ENCODE assay signal across 1 cellular context in the genomic region with DNA sequence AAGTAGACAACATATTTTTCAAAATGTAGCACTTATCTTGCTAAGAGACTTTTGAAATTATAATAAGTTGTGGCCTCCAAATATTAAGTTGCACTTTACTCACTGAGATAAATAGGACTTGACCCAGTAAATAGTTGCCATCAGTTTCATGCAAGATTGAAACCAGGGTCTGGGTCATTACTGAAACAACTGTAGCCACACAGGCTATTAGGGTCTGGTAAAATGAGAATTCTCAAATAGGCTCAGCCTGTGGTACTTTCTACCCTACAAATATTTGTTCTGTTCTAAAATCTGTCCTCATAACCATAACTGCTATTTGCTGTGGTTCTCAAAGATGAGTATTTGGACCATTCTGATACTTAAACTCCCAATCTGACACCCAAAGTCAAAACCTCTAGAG.
TF ChIP-seq lines count a peak whose summit lies in the region.

No MANE protein-coding gene starts in this region.

TF ChIP-seq in GM23338, 12 proteins besides CTCF, POLR2A, EP300 and RAD21:
- TF ChIP-seq, protein P1, sequence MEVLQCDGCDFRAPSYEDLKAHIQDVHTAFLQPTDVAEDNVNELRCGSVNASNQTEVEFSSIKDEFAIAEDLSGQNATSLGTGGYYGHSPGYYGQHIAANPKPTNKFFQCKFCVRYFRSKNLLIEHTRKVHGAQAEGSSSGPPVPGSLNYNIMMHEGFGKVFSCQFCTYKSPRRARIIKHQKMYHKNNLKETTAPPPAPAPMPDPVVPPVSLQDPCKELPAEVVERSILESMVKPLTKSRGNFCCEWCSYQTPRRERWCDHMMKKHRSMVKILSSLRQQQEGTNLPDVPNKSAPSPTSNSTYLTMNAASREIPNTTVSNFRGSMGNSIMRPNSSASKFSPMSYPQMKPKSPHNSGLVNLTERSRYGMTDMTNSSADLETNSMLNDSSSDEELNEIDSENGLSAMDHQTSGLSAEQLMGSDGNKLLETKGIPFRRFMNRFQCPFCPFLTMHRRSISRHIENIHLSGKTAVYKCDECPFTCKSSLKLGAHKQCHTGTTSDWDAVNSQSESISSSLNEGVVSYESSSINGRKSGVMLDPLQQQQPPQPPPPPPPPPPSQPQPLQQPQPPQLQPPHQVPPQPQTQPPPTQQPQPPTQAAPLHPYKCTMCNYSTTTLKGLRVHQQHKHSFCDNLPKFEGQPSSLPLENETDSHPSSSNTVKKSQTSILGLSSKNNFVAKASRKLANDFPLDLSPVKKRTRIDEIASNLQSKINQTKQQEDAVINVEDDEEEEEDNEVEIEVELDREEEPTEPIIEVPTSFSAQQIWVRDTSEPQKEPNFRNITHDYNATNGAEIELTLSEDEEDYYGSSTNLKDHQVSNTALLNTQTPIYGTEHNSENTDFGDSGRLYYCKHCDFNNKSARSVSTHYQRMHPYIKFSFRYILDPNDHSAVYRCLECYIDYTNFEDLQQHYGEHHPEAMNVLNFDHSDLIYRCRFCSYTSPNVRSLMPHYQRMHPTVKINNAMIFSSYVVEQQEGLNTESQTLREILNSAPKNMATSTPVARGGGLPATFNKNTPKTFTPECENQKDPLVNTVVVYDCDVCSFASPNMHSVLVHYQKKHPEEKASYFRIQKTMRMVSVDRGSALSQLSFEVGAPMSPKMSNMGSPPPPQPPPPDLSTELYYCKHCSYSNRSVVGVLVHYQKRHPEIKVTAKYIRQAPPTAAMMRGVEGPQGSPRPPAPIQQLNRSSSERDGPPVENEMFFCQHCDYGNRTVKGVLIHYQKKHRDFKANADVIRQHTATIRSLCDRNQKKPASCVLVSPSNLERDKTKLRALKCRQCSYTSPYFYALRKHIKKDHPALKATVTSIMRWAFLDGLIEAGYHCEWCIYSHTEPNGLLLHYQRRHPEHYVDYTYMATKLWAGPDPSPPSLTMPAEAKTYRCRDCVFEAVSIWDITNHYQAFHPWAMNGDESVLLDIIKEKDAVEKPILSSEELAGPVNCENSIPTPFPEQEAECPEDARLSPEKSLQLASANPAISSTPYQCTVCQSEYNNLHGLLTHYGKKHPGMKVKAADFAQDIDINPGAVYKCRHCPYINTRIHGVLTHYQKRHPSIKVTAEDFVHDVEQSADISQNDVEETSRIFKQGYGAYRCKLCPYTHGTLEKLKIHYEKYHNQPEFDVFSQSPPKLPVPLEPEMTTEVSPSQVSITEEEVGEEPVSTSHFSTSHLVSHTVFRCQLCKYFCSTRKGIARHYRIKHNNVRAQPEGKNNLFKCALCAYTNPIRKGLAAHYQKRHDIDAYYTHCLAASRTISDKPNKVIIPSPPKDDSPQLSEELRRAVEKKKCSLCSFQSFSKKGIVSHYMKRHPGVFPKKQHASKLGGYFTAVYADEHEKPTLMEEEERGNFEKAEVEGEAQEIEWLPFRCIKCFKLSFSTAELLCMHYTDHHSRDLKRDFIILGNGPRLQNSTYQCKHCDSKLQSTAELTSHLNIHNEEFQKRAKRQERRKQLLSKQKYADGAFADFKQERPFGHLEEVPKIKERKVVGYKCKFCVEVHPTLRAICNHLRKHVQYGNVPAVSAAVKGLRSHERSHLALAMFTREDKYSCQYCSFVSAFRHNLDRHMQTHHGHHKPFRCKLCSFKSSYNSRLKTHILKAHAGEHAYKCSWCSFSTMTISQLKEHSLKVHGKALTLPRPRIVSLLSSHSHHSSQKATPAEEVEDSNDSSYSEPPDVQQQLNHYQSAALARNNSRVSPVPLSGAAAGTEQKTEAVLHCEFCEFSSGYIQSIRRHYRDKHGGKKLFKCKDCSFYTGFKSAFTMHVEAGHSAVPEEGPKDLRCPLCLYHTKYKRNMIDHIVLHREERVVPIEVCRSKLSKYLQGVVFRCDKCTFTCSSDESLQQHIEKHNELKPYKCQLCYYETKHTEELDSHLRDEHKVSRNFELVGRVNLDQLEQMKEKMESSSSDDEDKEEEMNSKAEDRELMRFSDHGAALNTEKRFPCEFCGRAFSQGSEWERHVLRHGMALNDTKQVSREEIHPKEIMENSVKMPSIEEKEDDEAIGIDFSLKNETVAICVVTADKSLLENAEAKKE (CRISPR knock-in tag; IDR thresholded peaks at IDR 0.05): no peak
- TF ChIP-seq, protein P2, sequence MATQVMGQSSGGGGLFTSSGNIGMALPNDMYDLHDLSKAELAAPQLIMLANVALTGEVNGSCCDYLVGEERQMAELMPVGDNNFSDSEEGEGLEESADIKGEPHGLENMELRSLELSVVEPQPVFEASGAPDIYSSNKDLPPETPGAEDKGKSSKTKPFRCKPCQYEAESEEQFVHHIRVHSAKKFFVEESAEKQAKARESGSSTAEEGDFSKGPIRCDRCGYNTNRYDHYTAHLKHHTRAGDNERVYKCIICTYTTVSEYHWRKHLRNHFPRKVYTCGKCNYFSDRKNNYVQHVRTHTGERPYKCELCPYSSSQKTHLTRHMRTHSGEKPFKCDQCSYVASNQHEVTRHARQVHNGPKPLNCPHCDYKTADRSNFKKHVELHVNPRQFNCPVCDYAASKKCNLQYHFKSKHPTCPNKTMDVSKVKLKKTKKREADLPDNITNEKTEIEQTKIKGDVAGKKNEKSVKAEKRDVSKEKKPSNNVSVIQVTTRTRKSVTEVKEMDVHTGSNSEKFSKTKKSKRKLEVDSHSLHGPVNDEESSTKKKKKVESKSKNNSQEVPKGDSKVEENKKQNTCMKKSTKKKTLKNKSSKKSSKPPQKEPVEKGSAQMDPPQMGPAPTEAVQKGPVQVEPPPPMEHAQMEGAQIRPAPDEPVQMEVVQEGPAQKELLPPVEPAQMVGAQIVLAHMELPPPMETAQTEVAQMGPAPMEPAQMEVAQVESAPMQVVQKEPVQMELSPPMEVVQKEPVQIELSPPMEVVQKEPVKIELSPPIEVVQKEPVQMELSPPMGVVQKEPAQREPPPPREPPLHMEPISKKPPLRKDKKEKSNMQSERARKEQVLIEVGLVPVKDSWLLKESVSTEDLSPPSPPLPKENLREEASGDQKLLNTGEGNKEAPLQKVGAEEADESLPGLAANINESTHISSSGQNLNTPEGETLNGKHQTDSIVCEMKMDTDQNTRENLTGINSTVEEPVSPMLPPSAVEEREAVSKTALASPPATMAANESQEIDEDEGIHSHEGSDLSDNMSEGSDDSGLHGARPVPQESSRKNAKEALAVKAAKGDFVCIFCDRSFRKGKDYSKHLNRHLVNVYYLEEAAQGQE (IDR thresholded peaks at IDR 0.05; ENCODE audit: unreplicated experiment): no peak
- TF ChIP-seq NANOG (IDR thresholded peaks at IDR 0.05; ENCODE audit: borderline replicate concordance) (no peak), ZNF114 (CRISPR knock-in tag; IDR thresholded peaks at IDR 0.05) (no peak), STAT1 (IDR thresholded peaks at IDR 0.05; ENCODE audit: unreplicated experiment) (no peak), POLR2AphosphoS5 (IDR thresholded peaks at IDR 0.05; ENCODE audit: low read depth) (no peak), CREB1 (CRISPR knock-in tag; IDR thresholded peaks at IDR 0.05; ENCODE audit: low read depth) (no peak), EZH2phosphoT487 (IDR thresholded peaks at IDR 0.05; ENCODE audit: unreplicated experiment) (no peak), EZH2 (IDR thresholded peaks at IDR 0.05; ENCODE audit: low read depth, unreplicated experiment) (no peak), JUNB (IDR thresholded peaks at IDR 0.05; ENCODE audit: unreplicated experiment) (no peak), ZNF331 (CRISPR knock-in tag; IDR thresholded peaks at IDR 0.05; ENCODE audit: low read depth) (no peak)
- TF ChIP-seq, protein P3, sequence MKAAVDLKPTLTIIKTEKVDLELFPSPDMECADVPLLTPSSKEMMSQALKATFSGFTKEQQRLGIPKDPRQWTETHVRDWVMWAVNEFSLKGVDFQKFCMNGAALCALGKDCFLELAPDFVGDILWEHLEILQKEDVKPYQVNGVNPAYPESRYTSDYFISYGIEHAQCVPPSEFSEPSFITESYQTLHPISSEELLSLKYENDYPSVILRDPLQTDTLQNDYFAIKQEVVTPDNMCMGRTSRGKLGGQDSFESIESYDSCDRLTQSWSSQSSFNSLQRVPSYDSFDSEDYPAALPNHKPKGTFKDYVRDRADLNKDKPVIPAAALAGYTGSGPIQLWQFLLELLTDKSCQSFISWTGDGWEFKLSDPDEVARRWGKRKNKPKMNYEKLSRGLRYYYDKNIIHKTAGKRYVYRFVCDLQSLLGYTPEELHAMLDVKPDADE (IDR thresholded peaks at IDR 0.05): no peak
